13 cellular contexts compared by ENCODE assay signal in genomic region chr14:90959344-90959743, GRCh38.
DNase-seq lines count a peak whose midpoint lies in the region; ATAC-seq lines count a peak whose summit lies in the region.
"Had no signal": no experiment of that assay in that cellular context is flagged by ENCODE, and none has a peak within 500 bp of the region (broad histone marks: within the 10 kb centered on the region; RNA-seq: fewer than 3 reads in every experiment).

No MANE protein-coding gene starts in this region.

- H3K36me3 Mint-ChIP-seq in activated T-cell treated with anti-CD3 and anti-CD28 coated beads, Interleukin-2, amount 50 U/mL, for 72 hours (ENCODE audit: insufficient read depth in 2 of 2) = peaks cover 30 to 35% of the 10 kb centered on the region in 2 donors
- peaks cover 62% of the 10 kb centered on the region for H3K36me3 Mint-ChIP-seq in activated T-helper 17 cell treated with anti-CD3 and anti-CD28 coated beads, Interleukin-2, amount 50 U/mL, for 72 hours (ENCODE audit: low read depth)
- H3K36me3 Mint-ChIP-seq in activated CD4-positive, alpha-beta T cell treated with anti-CD3 and anti-CD28 coated beads, Interleukin-2, amount 10 ng/mL, durations not matched to agents 7 days and 5 days (ENCODE audit: low read depth) = peaks cover 77% of the 10 kb centered on the region

- peak; percentile 94 to 96 for ATAC-seq in activated CD4-positive, CD25-positive, alpha-beta regulatory T cell treated with anti-CD3 and anti-CD28 coated beads, Interleukin-2, amount 50 U/mL, for 24 hours
- ATAC-seq in activated T-cell treated with anti-CD3 and anti-CD28 coated beads, Interleukin-2, amount 50 U/mL, for 72 hours (replicated peaks in 1 of 2) = peak; percentile 81 to 94
- peak; percentile 97 for ATAC-seq in activated T-helper 17 cell treated with anti-CD3 and anti-CD28 coated beads, Interleukin-2, amount 50 U/mL, for 72 hours (replicated peaks)
- peak; percentile 19 for ATAC-seq in stimulated activated naive CD8-positive, alpha-beta T cell treated with anti-CD3 and anti-CD28 coated beads, Interleukin-15, Interleukin-2, amounts not matched to agents 100 U/mL and 50 U/mL, for 24 hours
- ATAC-seq: CD8-positive, alpha-beta T cell had no signal

- H3K27me3 Mint-ChIP-seq in activated T-cell treated with anti-CD3 and anti-CD28 coated beads, Interleukin-2, amount 50 U/mL, for 72 hours (ENCODE audit: low read depth) = no peaks in the 10 kb centered on the region
- no peaks in the 10 kb centered on the region for H3K27me3 Mint-ChIP-seq in activated T-helper 17 cell treated with anti-CD3 and anti-CD28 coated beads, Interleukin-2, amount 50 U/mL, for 72 hours
- no peaks in the 10 kb centered on the region for H3K27me3 Mint-ChIP-seq in activated CD4-positive, alpha-beta T cell treated with anti-CD3 and anti-CD28 coated beads, Interleukin-2, amount 10 ng/mL, durations not matched to agents 7 days and 5 days

- H3K4me1 Mint-ChIP-seq in activated T-cell treated with anti-CD3 and anti-CD28 coated beads, Interleukin-2, amount 50 U/mL, for 72 hours (ENCODE audit: low read depth) = peaks cover 8% of the 10 kb centered on the region
- peaks cover 9% of the 10 kb centered on the region for H3K4me1 Mint-ChIP-seq in activated T-helper 17 cell treated with anti-CD3 and anti-CD28 coated beads, Interleukin-2, amount 50 U/mL, for 72 hours
- peaks cover 2% of the 10 kb centered on the region for H3K4me1 Mint-ChIP-seq in activated CD4-positive, alpha-beta T cell treated with anti-CD3 and anti-CD28 coated beads, Interleukin-2, amount 10 ng/mL, durations not matched to agents 7 days and 5 days
- H3K4me1 Mint-ChIP-seq: CD14-positive monocyte had no signal

- peak overlapping the region; percentile 8 for H3K27ac Mint-ChIP-seq in activated T-cell treated with anti-CD3 and anti-CD28 coated beads, Interleukin-2, amount 50 U/mL, for 72 hours
- H3K27ac Mint-ChIP-seq in activated T-helper 17 cell treated with anti-CD3 and anti-CD28 coated beads, Interleukin-2, amount 50 U/mL, for 72 hours = peak overlapping the region; percentile 2
- H3K27ac Mint-ChIP-seq in activated CD4-positive, alpha-beta T cell treated with anti-CD3 and anti-CD28 coated beads, Interleukin-2, amount 10 ng/mL, durations not matched to agents 7 days and 5 days = no peak overlapping the region
- H3K27ac Mint-ChIP-seq: CD14-positive monocyte; CD8-positive, alpha-beta T cell had no signal

- POLR2A ChIA-PET in activated CD4-positive, alpha-beta T cell treated with anti-CD3 and anti-CD28 coated beads, Interleukin-2, amount 10 ng/mL, durations not matched to agents 7 days and 5 days (lab: Charles Lee) = interaction anchor here (0.5 kb wide), 1 partner anchor 50 kb away, joined by 4 read pairs; no protein-coding TSS in a partner anchor

- no peak for DNase-seq in activated CD4-positive, CD25-positive, alpha-beta regulatory T cell (lab: John Stamatoyannopoulos, UW)
- DNase-seq in activated T-cell treated with anti-CD3 and anti-CD28 coated beads, Interleukin-2, amount 50 U/mL, for 72 hours = no peak
- no peak for DNase-seq in activated T-cell treated with anti-CD3 and anti-CD28 coated beads for 4 hours
- no peak for DNase-seq in stimulated activated naive CD8-positive, alpha-beta T cell treated with anti-CD3 and anti-CD28 coated beads, Interleukin-15, Interleukin-2, amounts not matched to agents 100 U/mL and 50 U/mL, for 24 hours
- no peak for DNase-seq in activated CD4-positive, alpha-beta T cell treated with anti-CD3 and anti-CD28 coated beads, Interleukin-2, amount 10 ng/mL, durations not matched to agents 7 days and 5 days
- DNase-seq: CD8-positive, alpha-beta T cell; COR-L47; DMS153; DND-41; GDM1 had no signal

- CTCF ChIA-PET in activated CD4-positive, alpha-beta T cell treated with anti-CD3 and anti-CD28 coated beads, Interleukin-2, amount 10 ng/mL, durations not matched to agents 7 days and 5 days (lab: Charles Lee) = interaction anchor here (0.6 to 0.8 kb wide), 2 partner anchors 60 to 78 kb away, joined by 3 read pairs; no protein-coding TSS in a partner anchor

- H3K9me3 Mint-ChIP-seq in activated T-cell treated with anti-CD3 and anti-CD28 coated beads, Interleukin-2, amount 50 U/mL, for 72 hours = peaks cover 10% of the 10 kb centered on the region in 2 donors
- no peaks in the 10 kb centered on the region for H3K9me3 Mint-ChIP-seq in activated T-helper 17 cell treated with anti-CD3 and anti-CD28 coated beads, Interleukin-2, amount 50 U/mL, for 72 hours
- peaks cover 31% of the 10 kb centered on the region for H3K9me3 Mint-ChIP-seq in activated CD4-positive, alpha-beta T cell treated with anti-CD3 and anti-CD28 coated beads, Interleukin-2, amount 10 ng/mL, durations not matched to agents 7 days and 5 days

- H3K4me3 Mint-ChIP-seq in activated T-cell treated with anti-CD3 and anti-CD28 coated beads, Interleukin-2, amount 50 U/mL, for 72 hours = peak overlapping the region in 1 of 2 donors; percentile 0
- no peak overlapping the region for H3K4me3 Mint-ChIP-seq in activated T-helper 17 cell treated with anti-CD3 and anti-CD28 coated beads, Interleukin-2, amount 50 U/mL, for 72 hours
- no peak overlapping the region for H3K4me3 Mint-ChIP-seq in activated CD4-positive, alpha-beta T cell treated with anti-CD3 and anti-CD28 coated beads, Interleukin-2, amount 10 ng/mL, durations not matched to agents 7 days and 5 days
- H3K4me3 Mint-ChIP-seq: CD14-positive monocyte; CD8-positive, alpha-beta T cell had no signal

Comparison
In these comparisons a context has a peak if more than half of its experiments do, and no peak if none do; other contexts are left out.
1. ATAC-seq: peak in every context shown above with its lines; median percentile 97 in activated T-helper 17 cell treated with anti-CD3 and anti-CD28 coated beads, Interleukin-2, amount 50 U/mL, for 72 hours; 95 in activated CD4-positive, CD25-positive, alpha-beta regulatory T cell treated with anti-CD3 and anti-CD28 coated beads, Interleukin-2, amount 50 U/mL, for 24 hours; 88 in activated T-cell treated with anti-CD3 and anti-CD28 coated beads, Interleukin-2, amount 50 U/mL, for 72 hours; 19 in stimulated activated naive CD8-positive, alpha-beta T cell treated with anti-CD3 and anti-CD28 coated beads, Interleukin-15, Interleukin-2, amounts not matched to agents 100 U/mL and 50 U/mL, for 24 hours.